In the genomic region with DNA sequence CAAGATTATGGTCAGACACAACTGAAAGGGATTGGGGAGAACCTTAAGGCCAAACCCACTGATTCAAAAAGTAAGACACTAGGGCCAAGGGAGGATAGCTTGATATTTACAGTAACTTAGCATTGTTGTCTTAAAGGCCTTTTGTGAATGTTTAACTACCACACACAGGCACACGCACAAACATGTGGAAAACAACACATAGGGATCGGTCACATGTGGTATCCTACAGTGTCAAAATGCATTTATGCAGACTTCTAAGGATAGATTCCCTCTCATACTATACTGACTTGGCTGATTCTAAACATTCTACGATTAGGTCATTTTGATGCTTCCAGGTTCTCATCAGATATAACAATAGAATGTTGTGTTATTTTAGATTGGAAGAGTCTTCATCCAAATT, we compare ENCODE assay signal across 8 cellular contexts.
"Had no signal": no experiment of that assay in that cellular context is flagged by ENCODE, and none has a peak within 500 bp of the region (broad histone marks: within the 10 kb centered on the region; RNA-seq: fewer than 3 reads in every experiment).

No MANE protein-coding gene starts in this region.

- ATAC-seq: GM12878 had no signal

- DNase-seq: GDM1, GF-D8 had no signal

- H3K4me3 ChIP-seq: GM12878 had no signal

- FAIRE-seq: G401.6, GM12878, GM12891, GM12892, GM18507, GM19239 had no signal
